In the genomic region with DNA sequence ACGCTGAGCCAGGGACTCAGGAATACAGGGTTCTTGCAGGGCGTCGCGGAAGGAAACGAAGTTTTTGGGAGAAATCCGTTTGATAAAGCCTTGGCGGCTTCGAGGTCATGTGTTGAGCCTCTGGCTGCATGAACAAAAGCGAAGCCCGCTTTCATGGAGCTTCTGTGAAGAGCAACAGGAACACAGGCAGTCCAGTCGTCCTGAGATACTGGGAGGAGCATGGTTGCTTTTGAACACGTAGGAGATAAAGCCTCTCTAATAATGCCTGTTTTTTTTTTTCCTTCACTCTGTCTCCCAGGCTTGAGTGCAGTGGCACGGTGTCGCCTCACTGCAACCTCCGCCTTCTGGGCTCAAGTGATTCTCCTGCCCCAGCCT, we compare ENCODE assay signal across 8 cellular contexts. TPM values are rescaled to one million over a fixed set of nuclear protein-coding genes. Genes with fewer than 3 reads are reported as not detected.
DNase-seq lines count a peak whose midpoint lies in the region; ATAC-seq and TF ChIP-seq lines count a peak whose summit lies in the region.

No MANE protein-coding gene starts in this region.

- H3K4me3 Mint-ChIP-seq in activated naive CD8-positive, alpha-beta T cell treated with anti-CD3 and anti-CD28 coated beads, Interleukin-2, amount 50 U/mL, for 24 hours = peak overlapping the region; percentile 82
- H3K4me3 Mint-ChIP-seq in immature natural killer cell = peak overlapping the region; percentile 82 to 96 (median 94)

- ATAC-seq in HG03045 (IDR thresholded peaks at IDR 0.05; ENCODE audit: unreplicated experiment) = peak; percentile 4
- no peak for ATAC-seq in activated naive CD8-positive, alpha-beta T cell treated with anti-CD3 and anti-CD28 coated beads, Interleukin-2, amount 50 U/mL, for 24 hours
- no peak for ATAC-seq in HG03139 (IDR thresholded peaks at IDR 0.05; ENCODE audit: unreplicated experiment)

- 19% methylated on average over 14 of the region's 15 CpGs for WGBS in suprapubic skin

- peaks cover 15% of the 10 kb centered on the region for H3K4me1 Mint-ChIP-seq in activated naive CD8-positive, alpha-beta T cell treated with anti-CD3 and anti-CD28 coated beads, Interleukin-2, amount 50 U/mL, for 24 hours
- peaks cover 26 to 37% of the 10 kb centered on the region in 2 donors for H3K4me1 Mint-ChIP-seq in immature natural killer cell

- peak overlapping the region; percentile 77 for H3K27ac ChIP-seq in suprapubic skin

- H3K27me3 ChIP-seq in suprapubic skin = no peaks in the 10 kb centered on the region

- H3K4me1 ChIP-seq in suprapubic skin = peaks cover 14% of the 10 kb centered on the region

- no peak for TF ChIP-seq EP300 in suprapubic skin (IDR thresholded peaks at IDR 0.05)

- TF ChIP-seq POLR2A in suprapubic skin (IDR thresholded peaks at IDR 0.05) = no peak

- peak overlapping the region; percentile 78 for H3K4me3 ChIP-seq in suprapubic skin

- H3K27me3 Mint-ChIP-seq in activated naive CD8-positive, alpha-beta T cell treated with anti-CD3 and anti-CD28 coated beads, Interleukin-2, amount 50 U/mL, for 24 hours = no peaks in the 10 kb centered on the region
- H3K27me3 Mint-ChIP-seq in immature natural killer cell (ENCODE audit: low read depth in 3 of 3) = peaks cover 2 to 6% (median 6%) of the 10 kb centered on the region in 3 donors

- H3K36me3 Mint-ChIP-seq in activated naive CD8-positive, alpha-beta T cell treated with anti-CD3 and anti-CD28 coated beads, Interleukin-2, amount 50 U/mL, for 24 hours (ENCODE audit: low read depth) = peaks cover 35% of the 10 kb centered on the region
- H3K36me3 Mint-ChIP-seq in immature natural killer cell = peaks cover 26 to 32% (median 27%) of the 10 kb centered on the region in 3 donors

- peaks cover 27% of the 10 kb centered on the region for H3K9me3 Mint-ChIP-seq in activated naive CD8-positive, alpha-beta T cell treated with anti-CD3 and anti-CD28 coated beads, Interleukin-2, amount 50 U/mL, for 24 hours
- H3K9me3 Mint-ChIP-seq in immature natural killer cell = peaks cover 22 to 34% (median 30%) of the 10 kb centered on the region in 6 donors

- peaks cover 25% of the 10 kb centered on the region for H3K36me3 ChIP-seq in suprapubic skin

- H3K27ac Mint-ChIP-seq in activated naive CD8-positive, alpha-beta T cell treated with anti-CD3 and anti-CD28 coated beads, Interleukin-2, amount 50 U/mL, for 24 hours = peak overlapping the region; percentile 63
- peak overlapping the region; percentile 81 to 92 (median 90) for H3K27ac Mint-ChIP-seq in immature natural killer cell

- DNase-seq in DMS53 treated with DMSO at 0.1 percent for 48 hours (lab: John Stamatoyannopoulos, UW; ENCODE audit: unreplicated experiment) (peak; percentile 17), immature natural killer cell (no peak), suprapubic skin (ENCODE audit: low spot score in 2 of 2) (no peak), NCI-H1436 treated with DMSO at 0.1 percent for 48 hours (lab: John Stamatoyannopoulos, UW) (no peak)
- no peak for DNase-seq in activated naive CD8-positive, alpha-beta T cell treated with anti-CD3 and anti-CD28 coated beads, Interleukin-2, amount 50 U/mL, for 24 hours
- DNase-seq in activated CD4-positive, CD25-positive, alpha-beta regulatory T cell treated with anti-CD3 and anti-CD28 coated beads, Interleukin-2, amount 50 U/mL, for 72 hours = no peak

- TF ChIP-seq CTCF in suprapubic skin (IDR thresholded peaks at IDR 0.05) = no peak

- peaks cover 20% of the 10 kb centered on the region for H3K9me3 ChIP-seq in suprapubic skin

RNA-seq across cellular contexts. Expression of gene ZNF32, which starts 0.5 kb away (rescaled TPM):
- 100 to 1,000 TPM in 2 of 3 donors, 10 to 100 TPM in 1; 97.4 to 139 (median 111) TPM for polyA plus RNA-seq in immature natural killer cell
- total RNA-seq in suprapubic skin = 10 to 100 TPM; 24.9 to 45.4 (median 36.8) TPM

RNA-seq across cellular contexts. Expression of gene ZNF485, which starts 42.9 kb away (rescaled TPM):
- polyA plus RNA-seq in immature natural killer cell = 1 to 10 TPM in 2 of 3 donors, not detected in 1; 2.4 to 6.4 TPM
- 1 to 10 TPM; 1.8 to 4.8 (median 2.1) TPM for total RNA-seq in suprapubic skin
